Comparison of ENCODE assay signal across 9 cellular contexts in the genomic region with DNA sequence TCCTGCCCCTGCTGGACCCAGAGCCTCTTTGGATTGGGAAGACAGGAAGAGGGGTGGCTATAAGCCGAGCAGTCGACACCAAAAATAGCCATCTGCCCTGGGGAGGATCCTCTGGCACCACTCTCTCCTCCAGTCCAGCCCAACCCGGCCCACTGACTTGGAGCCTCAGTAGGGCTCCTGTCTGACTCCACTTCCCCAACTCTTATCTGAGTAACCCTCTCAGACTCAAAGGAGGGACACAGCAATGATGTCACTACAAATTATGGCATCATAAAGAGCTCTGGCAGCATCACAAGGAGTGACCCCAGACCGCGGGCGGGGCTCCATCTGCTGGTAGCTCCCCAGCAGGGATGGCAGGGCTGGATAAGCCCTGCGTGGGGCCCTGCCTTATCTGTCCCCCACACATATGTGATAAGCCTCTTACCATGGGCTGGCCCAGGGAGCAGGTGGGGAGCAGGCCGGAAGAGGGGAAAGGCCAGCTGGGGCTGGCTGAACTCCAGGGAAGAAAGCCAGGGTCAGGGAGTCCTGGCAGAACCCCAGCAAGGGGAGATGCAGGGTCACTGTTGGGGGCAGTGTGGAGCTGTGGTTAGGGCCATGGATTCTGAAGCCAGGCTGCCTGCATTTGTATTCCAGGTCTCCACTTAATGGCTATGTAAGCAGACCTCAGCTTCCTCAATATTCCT. TPM values are rescaled to one million over a fixed set of nuclear protein-coding genes. Genes with fewer than 3 reads are reported as not detected.
DNase-seq lines count a peak whose midpoint lies in the region; ATAC-seq, FAIRE-seq and TF ChIP-seq lines count a peak whose summit lies in the region.
"Had no signal": no experiment of that assay in that cellular context is flagged by ENCODE, and none has a peak within 500 bp of the region (broad histone marks: within the 10 kb centered on the region; RNA-seq: fewer than 3 reads in every experiment).

No MANE protein-coding gene starts in this region.

- no peak overlapping the region for H3K23ac ChIP-seq in neuronal stem cell (ENCODE audit: low read depth, low read length, poor library complexity)

- no peak for ATAC-seq in HG03045 (IDR thresholded peaks at IDR 0.05; ENCODE audit: unreplicated experiment)

- H3K14ac ChIP-seq in neuronal stem cell (ENCODE audit: low read length), result no peak overlapping the region

- H3K4me3 ChIP-seq in esophagus (ENCODE audit: low read depth in 1 of 2, low read length in 2 of 2), result no peak overlapping the region
- no peak overlapping the region for H3K4me3 ChIP-seq in neuronal stem cell (ENCODE audit: low read length in 2 of 2)

- H2BK5ac ChIP-seq in neuronal stem cell (ENCODE audit: low read length), result no peak overlapping the region

- H3K18ac ChIP-seq in neuronal stem cell (ENCODE audit: low read length), result peak overlapping the region; percentile 13

- no peak for FAIRE-seq in H54 (lab: Jason Lieb, UNC)
- no peak for FAIRE-seq in frontal cortex (lab: Jason Lieb, UNC)

- peaks cover 3 to 18% of the 10 kb centered on the region in 2 donors for H3K4me1 ChIP-seq in esophagus (ENCODE audit: control insufficient read depth in 2 of 2, insufficient read depth in 2 of 2, low read length in 1 of 2)
- peaks cover 12 to 13% of the 10 kb centered on the region in 2 donors for H3K4me1 ChIP-seq in neuronal stem cell (ENCODE audit: control insufficient read depth in 2 of 2, insufficient read depth in 1 of 2, low read depth in 1 of 2, low read length in 2 of 2)

- no peak overlapping the region for H2BK12ac ChIP-seq in neuronal stem cell (ENCODE audit: low read length)

- DNase-seq in CMK (ENCODE audit: low read depth) (peak; percentile 99), RPMI8226 (peak; percentile 23), neuronal stem cell (ENCODE audit: low spot score) (no peak), H54 (ENCODE audit: insufficient read length, low spot score) (no peak), frontal cortex (ENCODE audit: low spot score in 2 of 2) (no peak)
- no peak for DNase-seq in stimulated activated CD4-positive, alpha-beta T cell treated with anti-CD3 and anti-CD28 coated beads, Interleukin-12 subunit alpha, Interleukin-12 subunit beta, amount 100 ng/mL, for 4 hours

- no peak overlapping the region for H3K4ac ChIP-seq in neuronal stem cell (ENCODE audit: low read length)

- no peak for TF ChIP-seq POLR2A in H54 (IDR thresholded peaks at IDR 0.05; ENCODE audit: low read depth, low read length)

- no peak overlapping the region for H4K91ac ChIP-seq in neuronal stem cell (ENCODE audit: low read depth, low read length, poor library complexity)

- H3K27me3 ChIP-seq in esophagus (ENCODE audit: control insufficient read depth in 1 of 2, insufficient read depth in 2 of 2, low read length in 2 of 2) (no peaks in the 10 kb centered on the region), neuronal stem cell (ENCODE audit: control insufficient read depth in 3 of 3, insufficient read depth in 3 of 3, low read depth in 1 of 3, low read length in 3 of 3) (peaks cover 0 to 25% (median 0%) of the 10 kb centered on the region in 3 experiments)

- H3K36me3 ChIP-seq in esophagus (ENCODE audit: control insufficient read depth in 2 of 2, insufficient read depth in 2 of 2, low read length in 1 of 2) (no peaks in the 10 kb centered on the region), neuronal stem cell (replicated peaks in 1 of 2; ENCODE audit: control insufficient read depth in 2 of 2, insufficient read depth in 2 of 2, low read length in 2 of 2) (no peaks in the 10 kb centered on the region)

- peak overlapping the region; percentile 38 for H2AFZ ChIP-seq in neuronal stem cell (ENCODE audit: low read length)

- H2AK5ac ChIP-seq in neuronal stem cell (ENCODE audit: low read depth, low read length), result peak overlapping the region; percentile 16

- no peak overlapping the region for H4K8ac ChIP-seq in neuronal stem cell (ENCODE audit: low read depth, low read length)

- H3K4me2 ChIP-seq in neuronal stem cell (ENCODE audit: insufficient read depth, low read length, poor library complexity, severe bottlenecking), result no peak overlapping the region

- no peak overlapping the region for H2BK120ac ChIP-seq in neuronal stem cell (ENCODE audit: low read depth, low read length)

- H3K9ac ChIP-seq in neuronal stem cell (ENCODE audit: low read depth, low read length, poor library complexity), result no peak overlapping the region

- H3K27ac ChIP-seq in esophagus (ENCODE audit: low read depth in 2 of 2, low read length in 1 of 2) (peak overlapping the region; percentile 11 to 52), neuronal stem cell (replicated peaks; ENCODE audit: low read length) (no peak overlapping the region)
- H3K27ac ChIP-seq: C4-2B had no signal

- H3K9me3 ChIP-seq in esophagus (ENCODE audit: control insufficient read depth in 2 of 2, insufficient read depth in 1 of 2, low read depth in 1 of 2, low read length in 1 of 2) (no peaks in the 10 kb centered on the region), neuronal stem cell (replicated peaks in 1 of 2; ENCODE audit: control insufficient read depth in 2 of 2, insufficient read depth in 1 of 2, low read depth in 1 of 2, low read length in 2 of 2) (peaks cover 0 to 1% of the 10 kb centered on the region in 2 donors)

- H2BK15ac ChIP-seq in neuronal stem cell (ENCODE audit: low read length), result peak overlapping the region; percentile 54

- WGBS in esophagus, 2 donors, result 56 to 57% methylated on average over 8 of the region's 8 CpGs
- WGBS in neuronal stem cell (ENCODE audit: extremely low coverage in 2 of 2, insufficient read length in 2 of 2, insufficient replicate concordance in 1 of 2), 2 donors, result no CpG with 5 or more reads among the region's 8 CpGs

- H3K79me1 ChIP-seq in neuronal stem cell (ENCODE audit: low read depth, low read length), result peaks cover 2% of the 10 kb centered on the region

RNA-seq across cellular contexts. Expression of a gene that starts 4.6 kb away (rescaled TPM):
- polyA plus RNA-seq in esophagus, result 10 to 100 TPM; 13.8 to 22.8 TPM
- 10.8 TPM for polyA plus RNA-seq in neuronal stem cell (2013, experiment 1 of 2)
- polyA plus RNA-seq in neuronal stem cell (2013, experiment 2 of 2), result 10.8 TPM
- total RNA-seq in frontal cortex, result 2.9 TPM

RNA-seq across cellular contexts. Expression of a gene that starts 44.5 kb away (rescaled TPM):
- 1 to 10 TPM; 4.0 to 7.5 TPM for polyA plus RNA-seq in esophagus
- polyA plus RNA-seq in neuronal stem cell (2013, experiment 1 of 2), result 5.3 TPM
- polyA plus RNA-seq in neuronal stem cell (2013, experiment 2 of 2), result 5.5 TPM
- total RNA-seq in frontal cortex, result 5.3 TPM

RNA-seq across cellular contexts. Expression of a gene that starts 56.9 kb away (rescaled TPM):
- polyA plus RNA-seq in esophagus, result 10 to 100 TPM; 22.7 to 30.6 TPM
- 64.3 TPM for polyA plus RNA-seq in neuronal stem cell (2013, experiment 1 of 2)
- 60.7 TPM for polyA plus RNA-seq in neuronal stem cell (2013, experiment 2 of 2)
- total RNA-seq in frontal cortex, result 119 TPM

Comparison
In these comparisons a context has a peak if more than half of its experiments do, and no peak if none do; other contexts are left out.
1. DNase-seq: peak in CMK (single experiment) and RPMI8226 (single experiment); none in neuronal stem cell (single experiment), H54 (single experiment), frontal cortex (0 of 2) and stimulated activated CD4-positive, alpha-beta T cell treated with anti-CD3 and anti-CD28 coated beads, Interleukin-12 subunit alpha, Interleukin-12 subunit beta, amount 100 ng/mL, for 4 hours (single experiment).